Comparison of ENCODE assay signal across 8 cellular contexts in the genomic region with DNA sequence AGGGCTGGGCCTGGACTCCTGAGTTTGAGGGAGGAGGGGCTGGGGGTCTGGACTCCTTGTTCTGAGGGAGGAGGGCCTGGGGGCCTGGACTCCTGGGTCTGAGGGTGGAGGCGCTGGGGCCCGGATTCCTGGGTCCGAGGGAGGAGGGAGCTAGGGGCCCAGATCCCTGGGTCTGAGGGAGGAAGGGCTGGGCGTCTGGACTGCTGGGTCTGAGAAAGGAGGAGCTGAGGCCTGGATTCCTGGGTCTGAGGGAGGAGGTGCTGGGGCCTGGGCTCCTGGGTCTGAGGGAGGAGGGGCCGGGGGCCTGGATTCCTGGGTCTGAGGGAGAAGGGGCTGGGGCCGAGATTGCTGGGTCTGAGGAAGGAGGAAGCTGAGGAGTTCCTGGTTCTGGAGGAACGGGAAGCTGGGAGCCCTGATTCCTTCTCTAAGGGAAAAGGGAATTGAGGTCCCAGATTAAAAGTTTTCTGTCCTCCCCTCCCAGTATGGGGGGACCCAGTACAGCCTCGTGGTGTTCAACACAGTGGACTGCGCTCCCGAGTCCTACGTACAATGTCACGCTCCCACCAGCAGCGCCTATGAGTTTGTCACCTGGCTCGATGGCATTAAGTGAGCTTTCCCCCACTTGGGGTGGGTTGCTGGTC. TPM values are rescaled to one million over a fixed set of nuclear protein-coding genes. Genes with fewer than 3 reads are reported as not detected.
DNase-seq lines count a peak whose midpoint lies in the region; ATAC-seq lines count a peak whose summit lies in the region.

No MANE protein-coding gene starts in this region.

- DNase-seq in T-helper 1 cell (no peak), iris pigment epithelial cell (ENCODE audit: low read depth) (peak; percentile 17), SW480 (ENCODE audit: low spot score) (no peak), NCI-H510A treated with DMSO at 0.1 percent for 48 hours (lab: John Stamatoyannopoulos, UW) (no peak)

- peak overlapping the region; percentile 94 for H3K27ac Mint-ChIP-seq in T-helper 1 cell treated with Interleukin-12 subunit alpha and Interleukin-12 subunit beta and Interleukin-4 antibody, amounts not matched to agents 30 μg/mL and 1 μg/mL, for 36 hours
- peak overlapping the region; percentile 99 for H3K27ac Mint-ChIP-seq in activated T-helper 17 cell treated with anti-CD3 and anti-CD28 coated beads, Interleukin-2, amount 50 U/mL, for 72 hours

- peaks cover 20% of the 10 kb centered on the region for H3K4me1 Mint-ChIP-seq in T-helper 1 cell treated with Interleukin-12 subunit alpha and Interleukin-12 subunit beta and Interleukin-4 antibody, amounts not matched to agents 30 μg/mL and 1 μg/mL, for 36 hours (ENCODE audit: low read depth)
- peaks cover 10% of the 10 kb centered on the region for H3K4me1 Mint-ChIP-seq in activated T-helper 17 cell treated with anti-CD3 and anti-CD28 coated beads, Interleukin-2, amount 50 U/mL, for 72 hours

- peaks cover 5% of the 10 kb centered on the region for H3K36me3 Mint-ChIP-seq in T-helper 1 cell treated with Interleukin-12 subunit alpha and Interleukin-12 subunit beta and Interleukin-4 antibody, amounts not matched to agents 30 μg/mL and 1 μg/mL, for 36 hours (ENCODE audit: low read depth)
- H3K36me3 Mint-ChIP-seq in activated T-helper 17 cell treated with anti-CD3 and anti-CD28 coated beads, Interleukin-2, amount 50 U/mL, for 72 hours (ENCODE audit: low read depth), result peaks cover 24% of the 10 kb centered on the region

- H3K27me3 Mint-ChIP-seq in T-helper 1 cell treated with Interleukin-12 subunit alpha and Interleukin-12 subunit beta and Interleukin-4 antibody, amounts not matched to agents 30 μg/mL and 1 μg/mL, for 36 hours (ENCODE audit: low read depth), result no peaks in the 10 kb centered on the region
- H3K27me3 Mint-ChIP-seq in activated T-helper 17 cell treated with anti-CD3 and anti-CD28 coated beads, Interleukin-2, amount 50 U/mL, for 72 hours, result no peaks in the 10 kb centered on the region

- peak overlapping the region; percentile 95 for H3K27ac ChIP-seq in temporal lobe (ENCODE audit: low read depth, low read length)

- H3K4me3 Mint-ChIP-seq in T-helper 1 cell treated with Interleukin-12 subunit alpha and Interleukin-12 subunit beta and Interleukin-4 antibody, amounts not matched to agents 30 μg/mL and 1 μg/mL, for 36 hours, result peak overlapping the region; percentile 91
- H3K4me3 Mint-ChIP-seq in activated T-helper 17 cell treated with anti-CD3 and anti-CD28 coated beads, Interleukin-2, amount 50 U/mL, for 72 hours, result peak overlapping the region; percentile 95

- ATAC-seq in activated T-helper 17 cell treated with anti-CD3 and anti-CD28 coated beads, Interleukin-2, amount 50 U/mL, for 72 hours (replicated peaks), result no peak
- no peak for ATAC-seq in GM21447 (IDR thresholded peaks at IDR 0.05; ENCODE audit: unreplicated experiment)

- no peaks in the 10 kb centered on the region for H3K9me3 Mint-ChIP-seq in T-helper 1 cell treated with Interleukin-12 subunit alpha and Interleukin-12 subunit beta and Interleukin-4 antibody, amounts not matched to agents 30 μg/mL and 1 μg/mL, for 36 hours
- no peaks in the 10 kb centered on the region for H3K9me3 Mint-ChIP-seq in activated T-helper 17 cell treated with anti-CD3 and anti-CD28 coated beads, Interleukin-2, amount 50 U/mL, for 72 hours

RNA-seq across cellular contexts. Expression of gene MED25, which starts 0.7 kb away (rescaled TPM):
- 10 to 100 TPM; 55.6 to 56.1 TPM for total RNA-seq in activated T-helper 17 cell treated with anti-CD3 and anti-CD28 coated beads, Interleukin-2, amount 50 U/mL, for 72 hours
- 19.2 TPM for total RNA-seq in temporal lobe

RNA-seq across cellular contexts. Expression of gene FUZ, which starts 5.7 kb away (rescaled TPM):
- total RNA-seq in activated T-helper 17 cell treated with anti-CD3 and anti-CD28 coated beads, Interleukin-2, amount 50 U/mL, for 72 hours, result 10 to 100 TPM; 15.5 to 19.1 TPM
- 9.8 TPM for total RNA-seq in temporal lobe

RNA-seq across cellular contexts. Expression of gene PTOV1, which starts 32.1 kb away (rescaled TPM):
- 100 to 1,000 TPM in 1 of 2 donors, 10 to 100 TPM in 1; 82.7 to 109 TPM for total RNA-seq in activated T-helper 17 cell treated with anti-CD3 and anti-CD28 coated beads, Interleukin-2, amount 50 U/mL, for 72 hours
- total RNA-seq in temporal lobe, result 84.8 TPM

RNA-seq across cellular contexts. Expression of gene PNKP, which starts 48.6 kb away (rescaled TPM):
- total RNA-seq in activated T-helper 17 cell treated with anti-CD3 and anti-CD28 coated beads, Interleukin-2, amount 50 U/mL, for 72 hours, result 100 to 1,000 TPM; 100 to 111 TPM
- total RNA-seq in temporal lobe, result 10.6 TPM

RNA-seq across cellular contexts. Expression of gene AP2A1, which starts 52.0 kb away (rescaled TPM):
- 10 to 100 TPM; 77.5 to 87.0 TPM for total RNA-seq in activated T-helper 17 cell treated with anti-CD3 and anti-CD28 coated beads, Interleukin-2, amount 50 U/mL, for 72 hours
- 44.5 TPM for total RNA-seq in temporal lobe
